ENCODE assay signal across 30 cellular contexts in genomic region chr9:88812938-88813670, GRCh38.
"Had no signal": no experiment of that assay in that cellular context is flagged by ENCODE, and none has a peak within 500 bp of the region (broad histone marks: within the 10 kb centered on the region; RNA-seq: fewer than 3 reads in every experiment).

No MANE protein-coding gene starts in this region.

- H3K4me3 Mint-ChIP-seq: activated B cell treated with CpG ODN at 0.5 μM for 24 hours; activated naive CD8-positive, alpha-beta T cell; activated T-cell treated with anti-CD3 and anti-CD28 coated beads, Interleukin-2, amount 50 U/mL, for 4 hours; natural killer cell; stimulated activated naive CD8-positive, alpha-beta T cell treated with anti-CD3 and anti-CD28 coated beads, Interleukin-15, Interleukin-2, amounts not matched to agents 100 ng/mL and 50 ng/mL, for 24 hours; T-helper 1 cell treated with Interleukin-12 subunit alpha and Interleukin-12 subunit beta and Interleukin-4 antibody, amounts not matched to agents 30 μg/mL and 1 μg/mL, for 36 hours had no signal

- FAIRE-seq: pancreas, urothelium cell line had no signal

- DNase-seq: activated B cell treated with CpG ODN at 0.5 μM for 24 hours; activated CD4-positive, alpha-beta T cell treated with anti-CD3 and anti-CD28 coated beads for 4 hours; activated CD4-positive, alpha-beta T cell treated with anti-CD3 and anti-CD28 coated beads, Interleukin-2, amount 50 U/mL, for 48 hours; activated CD8-positive, alpha-beta memory T cell treated with anti-CD3 and anti-CD28 coated beads, Interleukin-2, amount 50 U/mL, for 48 hours; activated naive CD4-positive, alpha-beta T cell; activated T-cell treated with anti-CD3 and anti-CD28 coated beads, Interleukin-2, amount 50 U/mL, for 4 hours; adrenal gland; colonic mucosa; effector CD4-positive, alpha-beta T cell; erythroblast; foreskin keratinocyte; kidney glomerular epithelial cell; left ventricle myocardium superior; mammary epithelial cell; midbrain; natural killer cell; pancreas; psoas muscle; stimulated activated CD4-positive, alpha-beta T cell treated with anti-CD3 and anti-CD28 coated beads, Interleukin-4, amount 100 ng/mL, for 24 hours; substantia nigra; T1000; thyroid gland had no signal

- H3K9me3 ChIP-seq: adrenal gland, ascending aorta, colonic mucosa, neutrophil, pancreas, psoas muscle, right atrium auricular region, thyroid gland had no signal

- H3K27ac Mint-ChIP-seq: activated B cell treated with CpG ODN at 0.5 μM for 24 hours; activated naive CD8-positive, alpha-beta T cell; activated T-helper 2 cell treated with anti-CD3 and anti-CD28 coated beads, Interferon-gamma antibody, Interleukin-2, Interleukin-4, amounts not matched to agents 10 μg/mL and 5 μg/mL and 100 μg/mL, durations not matched to agents 14 hours and 24 hours and 36 hours; natural killer cell; stimulated activated naive CD8-positive, alpha-beta T cell treated with anti-CD3 and anti-CD28 coated beads, Interleukin-15, Interleukin-2, amounts not matched to agents 100 ng/mL and 50 ng/mL, for 24 hours; T-helper 1 cell treated with Interleukin-12 subunit alpha and Interleukin-12 subunit beta and Interleukin-4 antibody, amounts not matched to agents 30 μg/mL and 1 μg/mL, for 36 hours had no signal

- H3K9me3 Mint-ChIP-seq: activated B cell treated with CpG ODN at 0.5 μM for 24 hours; activated T-cell treated with anti-CD3 and anti-CD28 coated beads, Interleukin-2, amount 50 U/mL, for 4 hours; activated T-helper 2 cell treated with anti-CD3 and anti-CD28 coated beads, Interferon-gamma antibody, Interleukin-2, Interleukin-4, amounts not matched to agents 10 μg/mL and 5 μg/mL and 100 μg/mL, durations not matched to agents 14 hours and 24 hours and 36 hours; natural killer cell; stimulated activated naive CD8-positive, alpha-beta T cell treated with anti-CD3 and anti-CD28 coated beads, Interleukin-15, Interleukin-2, amounts not matched to agents 100 ng/mL and 50 ng/mL, for 24 hours; T-helper 1 cell treated with Interleukin-12 subunit alpha and Interleukin-12 subunit beta and Interleukin-4 antibody, amounts not matched to agents 30 μg/mL and 1 μg/mL, for 36 hours had no signal

- H3K4me3 ChIP-seq: adrenal gland, ascending aorta, colonic mucosa, pancreas, psoas muscle, right atrium auricular region, thyroid gland had no signal

- ATAC-seq: activated T-cell treated with anti-CD3 and anti-CD28 coated beads, Interleukin-2, amount 50 U/mL, for 4 hours; foreskin keratinocyte; left ventricle myocardium superior; natural killer cell; pancreas; psoas muscle had no signal

- H3K27ac ChIP-seq: adrenal gland, colonic mucosa, foreskin keratinocyte, neutrophil, pancreas, psoas muscle, thyroid gland had no signal

- H3K36me3 ChIP-seq: adrenal gland, ascending aorta, colonic mucosa, neutrophil, pancreas, right atrium auricular region, thyroid gland had no signal

- H3K27me3 ChIP-seq: adrenal gland, ascending aorta, colonic mucosa, foreskin keratinocyte, pancreas, right atrium auricular region, thyroid gland had no signal

- H3K36me3 Mint-ChIP-seq: activated naive CD8-positive, alpha-beta T cell; natural killer cell had no signal

- H3K4me1 Mint-ChIP-seq: activated B cell treated with CpG ODN at 0.5 μM for 24 hours, natural killer cell had no signal

- H3K4me1 ChIP-seq: colonic mucosa, foreskin keratinocyte, pancreas, psoas muscle, thyroid gland had no signal
